In the genomic region with DNA sequence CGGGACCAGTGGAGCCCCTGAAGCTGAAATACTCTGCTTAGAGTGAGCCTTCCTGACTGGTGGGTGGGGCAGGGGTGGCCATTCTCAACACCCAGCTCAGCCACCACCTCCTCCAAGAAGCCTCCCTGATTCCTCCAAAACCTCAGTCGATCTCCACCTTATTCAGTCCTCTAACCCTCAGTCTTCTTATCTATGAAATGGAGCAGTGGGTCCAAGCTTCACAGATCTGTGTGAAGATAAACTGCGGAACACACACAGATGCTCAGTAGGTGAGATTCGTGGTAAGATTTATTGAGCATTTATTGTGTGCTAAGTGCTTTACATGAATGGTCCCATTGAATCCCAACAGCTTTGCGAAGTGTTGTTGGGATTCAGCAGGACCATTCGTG, we compare ENCODE assay signal across 10 cellular contexts.
A peak's percentile ranks its signal among the peaks of the same experiment; 100 is the strongest.
DNase-seq lines count a peak whose midpoint lies in the region; ATAC-seq, FAIRE-seq and TF ChIP-seq lines count a peak whose summit lies in the region.
"Had no signal": no experiment of that assay in that cellular context is flagged by ENCODE, and none has a peak within 500 bp of the region (broad histone marks: within the 10 kb centered on the region; RNA-seq: fewer than 3 reads in every experiment).

No MANE protein-coding gene starts in this region.

- H4K20me1 ChIP-seq in HepG2 (ENCODE audit: insufficient read depth, low read length) (no peaks in the 10 kb centered on the region), GM23338 (replicated peaks; ENCODE audit: insufficient read depth) (no peaks in the 10 kb centered on the region)

- H3K27ac Mint-ChIP-seq in activated CD8-positive, alpha-beta T cell treated with anti-CD3 and anti-CD28 coated beads, Interleukin-2, amount 10 ng/mL, durations not matched to agents 7 days and 5 days: peak overlapping the region; percentile 88
- peak overlapping the region; percentile 97 for H3K27ac Mint-ChIP-seq in memory B cell
- no peak overlapping the region for H3K27ac Mint-ChIP-seq in GM23338

- TF ChIP-seq CTCF in HepG2 (CRISPR knock-in tag; IDR thresholded peaks at IDR 0.05) (no peak), right lobe of liver (IDR thresholded peaks at IDR 0.05) (no peak), GM23338 (conservative IDR thresholded peaks at IDR 0.05; ENCODE audit: low read depth in 2 of 2) (no peak)

- H3K9me2 ChIP-seq in GM23338 (ENCODE audit: insufficient read depth): no peaks in the 10 kb centered on the region

- H3K27me3 ChIP-seq in HepG2 (ENCODE audit: control insufficient read depth in 1 of 2, insufficient read depth in 2 of 2, low read length in 2 of 2) (peaks cover 5 to 14% of the 10 kb centered on the region in 2 experiments; a peak in 3 of 5 replicates), right lobe of liver (no peaks in the 10 kb centered on the region), GM23338 (ENCODE audit: insufficient read depth) (no peaks in the 10 kb centered on the region)

- no peaks in the 10 kb centered on the region for H3F3A ChIP-seq in GM23338 (replicated peaks; ENCODE audit: low read depth)

- FAIRE-seq in HepG2 (lab: Jason Lieb, UNC): no peak

- CTCF ChIA-PET in HepG2 (lab: Yijun Ruan, JAX; ENCODE audit: low intra/inter-chr PET ratio, low total read pairs): interaction anchor here (0.5 kb wide), 1 partner anchor 192 kb away, joined by 3 read pairs; no protein-coding TSS in a partner anchor
- CTCF ChIA-PET in activated CD8-positive, alpha-beta T cell treated with anti-CD3 and anti-CD28 coated beads, Interleukin-2, amount 10 ng/mL, durations not matched to agents 7 days and 5 days (lab: Charles Lee): interaction anchor here (1.2 to 3.1 kb wide), 16 partner anchors 10 to 79 kb away, joined by 3 to 29 read pairs (median 8); no protein-coding TSS in a partner anchor

- no peaks in the 10 kb centered on the region for H3K27me3 Mint-ChIP-seq in activated CD8-positive, alpha-beta T cell treated with anti-CD3 and anti-CD28 coated beads, Interleukin-2, amount 10 ng/mL, durations not matched to agents 7 days and 5 days (ENCODE audit: low read depth)
- H3K27me3 Mint-ChIP-seq in memory B cell (no peaks in the 10 kb centered on the region), GM23338 (ENCODE audit: insufficient read depth, low read depth, poor library complexity) (peaks cover 10% of the 10 kb centered on the region)

- 0 out of 2 replicates have a peak overlapping the region, but pooled peaks have one; percentile 59 for H3K9ac ChIP-seq in HepG2 (ENCODE audit: insufficient read depth, low read depth, low read length)

- DNase-seq in HepG2 (ENCODE audit: low spot score) (no peak), right lobe of liver (no peak), memory B cell (ENCODE audit: low spot score in 2 of 2) (no peak), GM23338 (ENCODE audit: low spot score) (no peak), nucleus accumbens (lab: John Stamatoyannopoulos, UW) (no peak)
- no peak for DNase-seq in activated CD8-positive, alpha-beta T cell treated with anti-CD3 and anti-CD28 coated beads, Interleukin-2, amount 10 ng/mL, durations not matched to agents 7 days and 5 days
- DNase-seq: cerebellar nuclear complex, NCI-H1930 had no signal

- intact Hi-C loops in HepG2 (cut with micrococcal nuclease; ENCODE audit: unreplicated experiment): no loop called here
- intact Hi-C loops in right lobe of liver (cut with DNase I): loop anchor here in 1 of 2 donors (10.0 kb wide), 1 partner anchor 88 kb away; a partner anchor contains a TSS

- no peak for TF ChIP-seq EP300 in HepG2 (IDR thresholded peaks at IDR 0.05; ENCODE audit: low read depth in 2 of 2, low read length in 2 of 2)
- TF ChIP-seq EP300 in HepG2 (CRISPR knock-in tag; IDR thresholded peaks at IDR 0.05; ENCODE audit: borderline replicate concordance): no peak

- H3K79me2 ChIP-seq in HepG2 (ENCODE audit: insufficient read depth, low read length): no peaks in the 10 kb centered on the region
- H3K79me2 ChIP-seq in GM23338 (replicated peaks; ENCODE audit: insufficient read depth): no peaks in the 10 kb centered on the region

- peaks cover 2% of the 10 kb centered on the region for H3K36me3 Mint-ChIP-seq in activated CD8-positive, alpha-beta T cell treated with anti-CD3 and anti-CD28 coated beads, Interleukin-2, amount 10 ng/mL, durations not matched to agents 7 days and 5 days (ENCODE audit: low read depth)
- H3K36me3 Mint-ChIP-seq in memory B cell (no peaks in the 10 kb centered on the region), GM23338 (ENCODE audit: low read depth) (no peaks in the 10 kb centered on the region)

- H2AFZ ChIP-seq in HepG2 (ENCODE audit: low read length): no peak overlapping the region
- no peak overlapping the region for H2AFZ ChIP-seq in GM23338

- peaks cover 96% of the 10 kb centered on the region for H3K4me1 Mint-ChIP-seq in activated CD8-positive, alpha-beta T cell treated with anti-CD3 and anti-CD28 coated beads, Interleukin-2, amount 10 ng/mL, durations not matched to agents 7 days and 5 days (ENCODE audit: low read depth)
- peaks cover 52% of the 10 kb centered on the region for H3K4me1 Mint-ChIP-seq in memory B cell
- peaks cover 33% of the 10 kb centered on the region for H3K4me1 Mint-ChIP-seq in GM23338

- in situ Hi-C loops in HepG2 (cut with HindIII; ENCODE audit: extremely low pct_ligation_motif_present, low pct_unique_long_range_greater_than_20kb): no loop called here

- BruUV-seq in HepG2 (replicated peaks; lab: Mats Ljungman, UMichigan): no TSS peak

- H3K27ac ChIP-seq in HepG2 (ENCODE audit: extremely low read length, insufficient read depth, low read length): no peak overlapping the region
- H3K27ac ChIP-seq in right lobe of liver: peak overlapping the region in 1 of 3 donors; percentile 33
- no peak overlapping the region for H3K27ac ChIP-seq in GM23338 (ENCODE audit: low read depth)

- H3K36me3 ChIP-seq in HepG2 (replicated peaks in 1 of 2; ENCODE audit: control insufficient read depth in 1 of 2, insufficient read depth in 2 of 2, low read length in 2 of 2): no peaks in the 10 kb centered on the region
- H3K36me3 ChIP-seq in right lobe of liver: no peaks in the 10 kb centered on the region
- H3K36me3 ChIP-seq in GM23338 (ENCODE audit: insufficient read depth): no peaks in the 10 kb centered on the region

- 72% methylated on average over 5 of the region's 6 CpGs for WGBS in HepG2 (ENCODE audit: low lambda C conversion rate)
- 70% methylated on average over 5 of the region's 6 CpGs for WGBS in right lobe of liver (ENCODE audit: insufficient coverage, low coverage, low lambda C conversion rate, missing lambda C conversion rate)

- H3K4me1 ChIP-seq in HepG2 (ENCODE audit: insufficient read depth, low read length) (peaks cover 25% of the 10 kb centered on the region), right lobe of liver (no peaks in the 10 kb centered on the region), GM23338 (ENCODE audit: insufficient read depth) (peaks cover 10% of the 10 kb centered on the region)

- POLR2A ChIA-PET in HepG2 (lab: Yijun Ruan, JAX): no interaction called here
- POLR2A ChIA-PET in activated CD8-positive, alpha-beta T cell treated with anti-CD3 and anti-CD28 coated beads, Interleukin-2, amount 10 ng/mL, durations not matched to agents 7 days and 5 days (lab: Charles Lee): interaction anchor here (0.5 to 2.7 kb wide), 19 partner anchors 10 to 224 kb away, joined by 3 to 50 read pairs (median 8); a partner anchor contains a TSS

- no peak for TF ChIP-seq RAD21 in HepG2 (CRISPR knock-in tag; IDR thresholded peaks at IDR 0.05)

- H3K4me3 ChIP-seq in HepG2 (replicated peaks in 1 of 3; ENCODE audit: insufficient read depth in 1 of 3, low read depth in 2 of 3, low read length in 3 of 3) (peak overlapping the region in 1 of 3 experiments; percentile 69; a peak in 1 of 6 replicates), right lobe of liver (no peak overlapping the region), GM23338 (no peak overlapping the region)

- H3K4me2 ChIP-seq in HepG2 (ENCODE audit: low read depth, low read length) (peak overlapping the region; percentile 94; the same call in 1 of the 2 replicates), GM23338 (no peak overlapping the region)

- H3K9me3 ChIP-seq in HepG2 (ENCODE audit: low read length) (no peaks in the 10 kb centered on the region), right lobe of liver (no peaks in the 10 kb centered on the region)

- no peaks in the 10 kb centered on the region for H3K9me3 Mint-ChIP-seq in activated CD8-positive, alpha-beta T cell treated with anti-CD3 and anti-CD28 coated beads, Interleukin-2, amount 10 ng/mL, durations not matched to agents 7 days and 5 days (ENCODE audit: insufficient read depth)
- H3K9me3 Mint-ChIP-seq in memory B cell: no peaks in the 10 kb centered on the region
- no peaks in the 10 kb centered on the region; the same call in 2 of the 3 replicates for H3K9me3 Mint-ChIP-seq in GM23338

- TF ChIP-seq POLR2A in HepG2 (IDR thresholded peaks at IDR 0.05; ENCODE audit: insufficient read depth in 1 of 2, low read depth in 2 of 2, low read length in 2 of 2) (no peak), right lobe of liver (IDR thresholded peaks at IDR 0.05) (no peak)

- H3K4me3 Mint-ChIP-seq in activated CD8-positive, alpha-beta T cell treated with anti-CD3 and anti-CD28 coated beads, Interleukin-2, amount 10 ng/mL, durations not matched to agents 7 days and 5 days: peak overlapping the region; percentile 78
- H3K4me3 Mint-ChIP-seq in memory B cell: peak overlapping the region; percentile 58
- H3K4me3 Mint-ChIP-seq in GM23338: no peak overlapping the region

- no peak for ATAC-seq in HepG2
- ATAC-seq in right lobe of liver: no peak
- no peak for ATAC-seq in activated CD8-positive, alpha-beta T cell treated with anti-CD3 and anti-CD28 coated beads, Interleukin-2, amount 10 ng/mL, durations not matched to agents 7 days and 5 days
- no peak for ATAC-seq in memory B cell (ENCODE audit: low read depth)
- no peak for ATAC-seq in GM19455 (IDR thresholded peaks at IDR 0.05; ENCODE audit: unreplicated experiment)
- no peak for ATAC-seq in GM23338
- no peak for ATAC-seq in GM18858 (IDR thresholded peaks at IDR 0.05; ENCODE audit: unreplicated experiment)

TF ChIP-seq in HepG2, 621 proteins besides CTCF, POLR2A, EP300 and RAD21 (continues in another document):
- peak; percentile 42; the same call in 1 of the 2 replicates for TF ChIP-seq ZMYM3 (CRISPR knock-in tag; IDR thresholded peaks at IDR 0.05)
- no peak for TF ChIP-seq HNF4A (CRISPR knock-in tag; IDR thresholded peaks at IDR 0.05)
- no peak for TF ChIP-seq ELF3 (CRISPR knock-in tag; IDR thresholded peaks at IDR 0.05)
- 0 out of 2 replicates have a peak, but pooled peaks have one; percentile 36 for TF ChIP-seq KDM1A (CRISPR knock-in tag; IDR thresholded peaks at IDR 0.05)
- TF ChIP-seq ZNF746 (CRISPR knock-in tag; IDR thresholded peaks at IDR 0.05): no peak
- peak; percentile 77 for TF ChIP-seq ZNF629 (CRISPR knock-in tag; conservative IDR thresholded peaks at IDR 0.05)

TF ChIP-seq in GM23338, 12 proteins besides CTCF, POLR2A, EP300 and RAD21 (continues in another document):
- TF ChIP-seq ZNF114 (CRISPR knock-in tag; IDR thresholded peaks at IDR 0.05) (no peak), JUNB (IDR thresholded peaks at IDR 0.05; ENCODE audit: unreplicated experiment) (no peak), ZNF331 (CRISPR knock-in tag; IDR thresholded peaks at IDR 0.05; ENCODE audit: low read depth) (no peak)
